ENCODE assay signal across 16 cellular contexts in genomic region chr4:3682236-3683076, GRCh38.
DNase-seq lines count a peak whose midpoint lies in the region; ATAC-seq and TF ChIP-seq lines count a peak whose summit lies in the region.
"Had no signal": no experiment of that assay in that cellular context is flagged by ENCODE, and none has a peak within 500 bp of the region (broad histone marks: within the 10 kb centered on the region; RNA-seq: fewer than 3 reads in every experiment).

No MANE protein-coding gene starts in this region.

- intact Hi-C loops in activated T-helper 1 cell treated with anti-CD3 and anti-CD28 coated beads, Interleukin-12 subunit alpha, Interleukin-12 subunit beta, Interleukin-2, Interleukin-4 antibody, amounts not matched to agents 30 ng/mL and 10 ng/mL and 1 ng/mL, durations not matched to agents 14 hours and 24 hours and 36 hours (cut with micrococcal nuclease): no loop called here
- intact Hi-C loops in lower lobe of right lung (cut with DNase I): no loop called here
- intact Hi-C loops in sigmoid colon (cut with DNase I): no loop called here

- H3K9me3 ChIP-seq in BE2C: no peaks in the 10 kb centered on the region
- no peaks in the 10 kb centered on the region for H3K9me3 ChIP-seq in lower lobe of right lung
- H3K9me3 ChIP-seq in sigmoid colon: no peaks in the 10 kb centered on the region
- H3K9me3 ChIP-seq: A549 had no signal

- 79 to 88% methylated on average over 19 of the region's 19 CpGs for WGBS in sigmoid colon, 2 donors

- H3K36me3 Mint-ChIP-seq in activated T-helper 1 cell treated with anti-CD3 and anti-CD28 coated beads, Interleukin-12 subunit alpha, Interleukin-12 subunit beta, Interleukin-2, Interleukin-4 antibody, amounts not matched to agents 30 ng/mL and 10 ng/mL and 1 ng/mL, durations not matched to agents 14 hours and 24 hours and 36 hours (ENCODE audit: low read depth): no peaks in the 10 kb centered on the region
- H3K36me3 Mint-ChIP-seq: CD4-positive, CD25-positive, alpha-beta regulatory T cell had no signal

- H3K27ac ChIP-seq in lower lobe of right lung (no peak overlapping the region), sigmoid colon (no peak overlapping the region)
- H3K27ac ChIP-seq: A549 had no signal

- DNase-seq in BE2C (peak; percentile 2), lower lobe of right lung (peak; percentile 39), sigmoid colon (peak; percentile 41), epidermal melanocyte (ENCODE audit: insufficient read length, low spot score) (no peak)
- DNase-seq in activated T-helper 1 cell treated with anti-CD3 and anti-CD28 coated beads, Interleukin-12 subunit alpha, Interleukin-12 subunit beta, Interleukin-2, Interleukin-4 antibody, amounts not matched to agents 30 ng/mL and 10 ng/mL and 1 ng/mL, durations not matched to agents 14 hours and 24 hours and 36 hours (ENCODE audit: low spot score): no peak
- DNase-seq: CD4-positive, CD25-positive, alpha-beta regulatory T cell; EL; GF-D8; Kasumi-1; NCI-H1417; NCI-H187 had no signal

- no peak for TF ChIP-seq EP300 in sigmoid colon (IDR thresholded peaks at IDR 0.05)

- ATAC-seq in lower lobe of right lung: no peak
- ATAC-seq in GM18502 (IDR thresholded peaks at IDR 0.05; ENCODE audit: poor library complexity, unreplicated experiment): no peak
- ATAC-seq in HG02970 (IDR thresholded peaks at IDR 0.05; ENCODE audit: low FRiP score, unreplicated experiment): no peak
- ATAC-seq: A549, Panc1 had no signal

- H3K27me3 ChIP-seq in BE2C (no peaks in the 10 kb centered on the region), lower lobe of right lung (ENCODE audit: low read depth) (peaks cover 12% of the 10 kb centered on the region), sigmoid colon (peaks cover 0 to 20% (median 0%) of the 10 kb centered on the region in 3 donors)

- TF ChIP-seq CTCF in BE2C (IDR thresholded peaks at IDR 0.05; ENCODE audit: low read depth, low read length): no peak
- no peak for TF ChIP-seq CTCF in lower lobe of right lung (IDR thresholded peaks at IDR 0.05)
- no peak for TF ChIP-seq CTCF in sigmoid colon (IDR thresholded peaks at IDR 0.05)

- H3K36me3 ChIP-seq in BE2C (no peaks in the 10 kb centered on the region), lower lobe of right lung (no peaks in the 10 kb centered on the region), sigmoid colon (no peaks in the 10 kb centered on the region)

- H3K4me1 Mint-ChIP-seq in activated T-helper 1 cell treated with anti-CD3 and anti-CD28 coated beads, Interleukin-12 subunit alpha, Interleukin-12 subunit beta, Interleukin-2, Interleukin-4 antibody, amounts not matched to agents 30 ng/mL and 10 ng/mL and 1 ng/mL, durations not matched to agents 14 hours and 24 hours and 36 hours (ENCODE audit: low read depth): no peaks in the 10 kb centered on the region
- H3K4me1 Mint-ChIP-seq: B cell; CD4-positive, CD25-positive, alpha-beta regulatory T cell had no signal

- H3K4me3 Mint-ChIP-seq in activated T-helper 1 cell treated with anti-CD3 and anti-CD28 coated beads, Interleukin-12 subunit alpha, Interleukin-12 subunit beta, Interleukin-2, Interleukin-4 antibody, amounts not matched to agents 30 ng/mL and 10 ng/mL and 1 ng/mL, durations not matched to agents 14 hours and 24 hours and 36 hours: no peak overlapping the region
- H3K4me3 Mint-ChIP-seq: B cell; CD4-positive, CD25-positive, alpha-beta regulatory T cell had no signal

- no peak for TF ChIP-seq POLR2A in sigmoid colon (IDR thresholded peaks at IDR 0.05)

- no peaks in the 10 kb centered on the region for H3K4me1 ChIP-seq in BE2C
- H3K4me1 ChIP-seq in lower lobe of right lung: no peaks in the 10 kb centered on the region
- no peaks in the 10 kb centered on the region for H3K4me1 ChIP-seq in sigmoid colon
- H3K4me1 ChIP-seq: A549 had no signal

- H3K9me3 Mint-ChIP-seq in activated T-helper 1 cell treated with anti-CD3 and anti-CD28 coated beads, Interleukin-12 subunit alpha, Interleukin-12 subunit beta, Interleukin-2, Interleukin-4 antibody, amounts not matched to agents 30 ng/mL and 10 ng/mL and 1 ng/mL, durations not matched to agents 14 hours and 24 hours and 36 hours: no peaks in the 10 kb centered on the region

- H3K27ac Mint-ChIP-seq in activated T-helper 1 cell treated with anti-CD3 and anti-CD28 coated beads, Interleukin-12 subunit alpha, Interleukin-12 subunit beta, Interleukin-2, Interleukin-4 antibody, amounts not matched to agents 30 ng/mL and 10 ng/mL and 1 ng/mL, durations not matched to agents 14 hours and 24 hours and 36 hours: peak overlapping the region; percentile 34
- H3K27ac Mint-ChIP-seq: B cell; CD4-positive, CD25-positive, alpha-beta regulatory T cell had no signal

- H3K4me3 ChIP-seq in BE2C (ENCODE audit: low read depth, low read length): no peak overlapping the region
- H3K4me3 ChIP-seq in lower lobe of right lung: no peak overlapping the region
- H3K4me3 ChIP-seq in sigmoid colon: no peak overlapping the region
- H3K4me3 ChIP-seq: A549 had no signal

- H3K27me3 Mint-ChIP-seq in activated T-helper 1 cell treated with anti-CD3 and anti-CD28 coated beads, Interleukin-12 subunit alpha, Interleukin-12 subunit beta, Interleukin-2, Interleukin-4 antibody, amounts not matched to agents 30 ng/mL and 10 ng/mL and 1 ng/mL, durations not matched to agents 14 hours and 24 hours and 36 hours (ENCODE audit: insufficient read depth): peaks cover 2% of the 10 kb centered on the region
- H3K27me3 Mint-ChIP-seq: CD4-positive, CD25-positive, alpha-beta regulatory T cell had no signal

Comparison
In these comparisons a context has a peak if more than half of its experiments do, and no peak if none do; other contexts are left out.
1. DNase-seq: peak in BE2C (single experiment), lower lobe of right lung (single experiment) and sigmoid colon (single experiment); none in activated T-helper 1 cell treated with anti-CD3 and anti-CD28 coated beads, Interleukin-12 subunit alpha, Interleukin-12 subunit beta, Interleukin-2, Interleukin-4 antibody, amounts not matched to agents 30 ng/mL and 10 ng/mL and 1 ng/mL, durations not matched to agents 14 hours and 24 hours and 36 hours (single experiment) and epidermal melanocyte (single experiment).